1 cellular context compared by ENCODE assay signal in the genomic region with DNA sequence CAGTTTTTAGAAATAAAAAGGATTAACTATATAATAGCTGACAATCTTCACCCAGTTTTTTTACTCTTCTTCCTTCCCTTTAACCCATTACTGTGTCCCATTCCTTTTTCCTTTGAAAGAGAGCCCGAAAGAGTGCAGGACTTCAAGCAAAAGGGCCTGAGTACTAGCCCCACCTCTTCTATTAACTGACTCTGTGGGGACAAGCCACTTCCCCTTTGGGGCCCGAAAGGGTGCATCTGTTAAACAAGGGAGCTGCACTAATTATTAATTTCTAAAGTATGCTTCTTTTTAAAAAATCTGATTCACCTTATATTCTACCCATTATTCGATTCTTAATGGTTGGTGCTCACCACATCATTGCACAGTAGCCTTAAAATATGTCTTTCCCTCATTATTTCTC.
TF ChIP-seq lines count a peak whose summit lies in the region.

No MANE protein-coding gene starts in this region.

TF ChIP-seq in GM12878, 131 proteins besides CTCF, POLR2A, EP300 and RAD21:
- TF ChIP-seq, protein P1, sequence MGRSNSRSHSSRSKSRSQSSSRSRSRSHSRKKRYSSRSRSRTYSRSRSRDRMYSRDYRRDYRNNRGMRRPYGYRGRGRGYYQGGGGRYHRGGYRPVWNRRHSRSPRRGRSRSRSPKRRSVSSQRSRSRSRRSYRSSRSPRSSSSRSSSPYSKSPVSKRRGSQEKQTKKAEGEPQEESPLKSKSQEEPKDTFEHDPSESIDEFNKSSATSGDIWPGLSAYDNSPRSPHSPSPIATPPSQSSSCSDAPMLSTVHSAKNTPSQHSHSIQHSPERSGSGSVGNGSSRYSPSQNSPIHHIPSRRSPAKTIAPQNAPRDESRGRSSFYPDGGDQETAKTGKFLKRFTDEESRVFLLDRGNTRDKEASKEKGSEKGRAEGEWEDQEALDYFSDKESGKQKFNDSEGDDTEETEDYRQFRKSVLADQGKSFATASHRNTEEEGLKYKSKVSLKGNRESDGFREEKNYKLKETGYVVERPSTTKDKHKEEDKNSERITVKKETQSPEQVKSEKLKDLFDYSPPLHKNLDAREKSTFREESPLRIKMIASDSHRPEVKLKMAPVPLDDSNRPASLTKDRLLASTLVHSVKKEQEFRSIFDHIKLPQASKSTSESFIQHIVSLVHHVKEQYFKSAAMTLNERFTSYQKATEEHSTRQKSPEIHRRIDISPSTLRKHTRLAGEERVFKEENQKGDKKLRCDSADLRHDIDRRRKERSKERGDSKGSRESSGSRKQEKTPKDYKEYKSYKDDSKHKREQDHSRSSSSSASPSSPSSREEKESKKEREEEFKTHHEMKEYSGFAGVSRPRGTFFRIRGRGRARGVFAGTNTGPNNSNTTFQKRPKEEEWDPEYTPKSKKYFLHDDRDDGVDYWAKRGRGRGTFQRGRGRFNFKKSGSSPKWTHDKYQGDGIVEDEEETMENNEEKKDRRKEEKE (IDR thresholded peaks at IDR 0.05), result no peak
- TF ChIP-seq ATF7 (IDR thresholded peaks at IDR 0.05; ENCODE audit: low read depth), result 0 out of 2 replicates have a peak, but pooled peaks have one; percentile 10
- TF ChIP-seq ASH2L (IDR thresholded peaks at IDR 0.05; ENCODE audit: borderline replicate concordance, low read depth), result no peak
- TF ChIP-seq RUNX3 (IDR thresholded peaks at IDR 0.05; ENCODE audit: low read length), result peak; percentile 61
- TF ChIP-seq, protein P2, sequence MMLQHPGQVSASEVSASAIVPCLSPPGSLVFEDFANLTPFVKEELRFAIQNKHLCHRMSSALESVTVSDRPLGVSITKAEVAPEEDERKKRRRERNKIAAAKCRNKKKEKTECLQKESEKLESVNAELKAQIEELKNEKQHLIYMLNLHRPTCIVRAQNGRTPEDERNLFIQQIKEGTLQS (IDR thresholded peaks at IDR 0.05; ENCODE audit: borderline replicate concordance, extremely low read depth, low read depth, low read length), result no peak
- peak; percentile 91 for TF ChIP-seq SPI1 (IDR thresholded peaks at IDR 0.05; ENCODE audit: borderline replicate concordance, insufficient read depth, low read depth, low read length)
- peak; percentile 45; the same call in 1 of the 2 replicates for TF ChIP-seq MTA2 (IDR thresholded peaks at IDR 0.05; ENCODE audit: low read depth)
